Comparison of ENCODE assay signal across 34 cellular contexts in genomic region chr21:16004523-16004922, GRCh38.
"Had no signal": no experiment of that assay in that cellular context is flagged by ENCODE, and none has a peak within 500 bp of the region (broad histone marks: within the 10 kb centered on the region; RNA-seq: fewer than 3 reads in every experiment).

No MANE protein-coding gene starts in this region.

- H3K9me3 Mint-ChIP-seq: activated CD4-positive, alpha-beta memory T cell treated with anti-CD3 and anti-CD28 coated beads for 36 hours; activated CD4-positive, alpha-beta T cell treated with anti-CD3 and anti-CD28 coated beads, Interleukin-2, amount 10 ng/mL, durations not matched to agents 24 days and 14 days; activated naive CD4-positive, alpha-beta T cell treated with anti-CD3 and anti-CD28 coated beads for 36 hours; activated naive CD4-positive, alpha-beta T cell treated with anti-CD3 and anti-CD28 coated beads, Interleukin-2, amount 50 U/mL, for 24 hours; activated naive CD8-positive, alpha-beta T cell treated with anti-CD3 and anti-CD28 coated beads for 36 hours; activated naive CD8-positive, alpha-beta T cell treated with anti-CD3 and anti-CD28 coated beads, Interleukin-2, amount 50 U/mL, for 24 hours; activated T-helper 1 cell treated with anti-CD3 and anti-CD28 coated beads, Interleukin-12 subunit alpha, Interleukin-12 subunit beta, Interleukin-2, Interleukin-4 antibody, amounts not matched to agents 30 ng/mL and 10 ng/mL and 1 ng/mL, durations not matched to agents 14 hours and 24 hours and 36 hours; activated T-helper 2 cell treated with anti-CD3 and anti-CD28 coated beads, Interferon-gamma antibody, Interleukin-2, Interleukin-4, amounts not matched to agents 10 μg/mL and 5 μg/mL and 100 μg/mL, durations not matched to agents 14 hours and 24 hours and 36 hours; central memory CD8-positive, alpha-beta T cell; dendritic cell treated with granulocyte-macrophage colony-stimulating factor and Interleukin-4, amounts not matched to agents 40 ng/mL and 50 ng/mL, for 4 days; endodermal cell; T-cell; T-helper 1 cell treated with Interleukin-12 subunit alpha and Interleukin-12 subunit beta and Interleukin-4 antibody, amounts not matched to agents 30 μg/mL and 1 μg/mL, for 36 hours had no signal

- FAIRE-seq: bronchial epithelial cell, frontal cortex had no signal

- H3K36me3 Mint-ChIP-seq: activated CD4-positive, alpha-beta memory T cell treated with anti-CD3 and anti-CD28 coated beads for 36 hours; activated CD8-positive, alpha-beta memory T cell treated with anti-CD3 and anti-CD28 coated beads, Interleukin-2, amount 10 ng/mL, durations not matched to agents 7 days and 5 days; activated naive CD4-positive, alpha-beta T cell treated with anti-CD3 and anti-CD28 coated beads, Interleukin-2, amount 50 U/mL, for 24 hours; activated naive CD8-positive, alpha-beta T cell treated with anti-CD3 and anti-CD28 coated beads for 36 hours; T-cell had no signal

- H3K4me3 ChIP-seq: adrenal gland, body of pancreas, dorsolateral prefrontal cortex had no signal

- H3K9me3 ChIP-seq: adrenal gland, body of pancreas had no signal

- ATAC-seq: activated CD4-positive, alpha-beta T cell treated with anti-CD3 and anti-CD28 coated beads for 36 hours; activated CD8-positive, alpha-beta memory T cell treated with anti-CD3 and anti-CD28 coated beads, Interleukin-2, amount 10 ng/mL, durations not matched to agents 7 days and 5 days; activated CD8-positive, alpha-beta T cell treated with anti-CD3 and anti-CD28 coated beads, Interleukin-2, amount 10 ng/mL, durations not matched to agents 7 days and 5 days; activated naive CD8-positive, alpha-beta T cell treated with anti-CD3 and anti-CD28 coated beads, Interleukin-2, amount 50 U/mL, for 24 hours; body of pancreas; esophagus mucosa; T-cell had no signal

- DNase-seq: activated CD4-positive, alpha-beta memory T cell treated with anti-CD3 and anti-CD28 coated beads for 36 hours; activated CD4-positive, alpha-beta T cell treated with anti-CD3 and anti-CD28 coated beads for 36 hours; activated CD4-positive, alpha-beta T cell treated with anti-CD3 and anti-CD28 coated beads, Interleukin-2, amount 10 ng/mL, durations not matched to agents 24 days and 14 days; activated CD4-positive, CD25-positive, alpha-beta regulatory T cell; activated CD4-positive, CD25-positive, alpha-beta regulatory T cell treated with anti-CD3 and anti-CD28 coated beads, Interleukin-2, amount 50 U/mL, for 72 hours; activated CD8-positive, alpha-beta memory T cell treated with anti-CD3 and anti-CD28 coated beads, Interleukin-2, amount 10 ng/mL, durations not matched to agents 7 days and 5 days; activated CD8-positive, alpha-beta memory T cell treated with anti-CD3 and anti-CD28 coated beads, Interleukin-2, amount 50 U/mL, for 4 hours; activated CD8-positive, alpha-beta T cell treated with anti-CD3 and anti-CD28 coated beads, Interleukin-2, amount 10 ng/mL, durations not matched to agents 7 days and 5 days; activated effector memory CD4-positive, alpha-beta T cell treated with anti-CD3 and anti-CD28 coated beads, Interleukin-2, amount 50 U/mL, for 16 hours; activated naive CD4-positive, alpha-beta T cell treated with anti-CD3 and anti-CD28 coated beads for 36 hours; activated naive CD8-positive, alpha-beta T cell treated with anti-CD3 and anti-CD28 coated beads for 36 hours; activated naive CD8-positive, alpha-beta T cell treated with anti-CD3 and anti-CD28 coated beads, Interleukin-2, amount 50 U/mL, for 24 hours; activated T-cell treated with anti-CD3 and anti-CD28 coated beads, Interleukin-2, amount 50 U/mL, for 1 hour; activated T-cell treated with anti-CD3 and anti-CD28 coated beads, Interleukin-2, amount 50 U/mL, for 48 hours; adrenal gland; aorta; body of pancreas; dorsolateral prefrontal cortex; effector memory CD4-positive, alpha-beta T cell; endodermal cell; head of caudate nucleus; T-cell; T1000; WERI-Rb-1 had no signal

- H3K4me1 Mint-ChIP-seq: activated CD4-positive, alpha-beta T cell treated with anti-CD3 and anti-CD28 coated beads for 36 hours; activated CD4-positive, alpha-beta T cell treated with anti-CD3 and anti-CD28 coated beads, Interleukin-2, amount 10 ng/mL, durations not matched to agents 24 days and 14 days; activated CD8-positive, alpha-beta memory T cell treated with anti-CD3 and anti-CD28 coated beads, Interleukin-2, amount 10 ng/mL, durations not matched to agents 7 days and 5 days; activated naive CD4-positive, alpha-beta T cell treated with anti-CD3 and anti-CD28 coated beads, Interleukin-2, amount 50 U/mL, for 24 hours; activated naive CD8-positive, alpha-beta T cell treated with anti-CD3 and anti-CD28 coated beads for 36 hours; activated naive CD8-positive, alpha-beta T cell treated with anti-CD3 and anti-CD28 coated beads, Interleukin-2, amount 50 U/mL, for 24 hours; central memory CD8-positive, alpha-beta T cell; endodermal cell; T-cell had no signal

- H3K27ac Mint-ChIP-seq: activated CD4-positive, alpha-beta memory T cell treated with anti-CD3 and anti-CD28 coated beads for 36 hours; activated CD4-positive, alpha-beta T cell treated with anti-CD3 and anti-CD28 coated beads for 36 hours; activated CD4-positive, alpha-beta T cell treated with anti-CD3 and anti-CD28 coated beads, Interleukin-2, amount 10 ng/mL, durations not matched to agents 24 days and 14 days; activated CD8-positive, alpha-beta memory T cell treated with anti-CD3 and anti-CD28 coated beads, Interleukin-2, amount 10 ng/mL, durations not matched to agents 7 days and 5 days; activated CD8-positive, alpha-beta T cell treated with anti-CD3 and anti-CD28 coated beads, Interleukin-2, amount 10 ng/mL, durations not matched to agents 7 days and 5 days; activated naive CD4-positive, alpha-beta T cell treated with anti-CD3 and anti-CD28 coated beads for 36 hours; activated naive CD4-positive, alpha-beta T cell treated with anti-CD3 and anti-CD28 coated beads, Interleukin-2, amount 50 U/mL, for 24 hours; activated naive CD8-positive, alpha-beta T cell treated with anti-CD3 and anti-CD28 coated beads for 36 hours; activated naive CD8-positive, alpha-beta T cell treated with anti-CD3 and anti-CD28 coated beads, Interleukin-2, amount 50 U/mL, for 24 hours; activated T-helper 1 cell treated with anti-CD3 and anti-CD28 coated beads, Interleukin-12 subunit alpha, Interleukin-12 subunit beta, Interleukin-2, Interleukin-4 antibody, amounts not matched to agents 30 ng/mL and 10 ng/mL and 1 ng/mL, durations not matched to agents 14 hours and 24 hours and 36 hours; activated T-helper 2 cell treated with anti-CD3 and anti-CD28 coated beads, Interferon-gamma antibody, Interleukin-2, Interleukin-4, amounts not matched to agents 10 μg/mL and 5 μg/mL and 100 μg/mL, durations not matched to agents 14 hours and 24 hours and 36 hours; dendritic cell treated with granulocyte-macrophage colony-stimulating factor and Interleukin-4, amounts not matched to agents 40 ng/mL and 50 ng/mL, for 4 days; endodermal cell; T-cell; T-helper 1 cell treated with Interleukin-12 subunit alpha and Interleukin-12 subunit beta and Interleukin-4 antibody, amounts not matched to agents 30 μg/mL and 1 μg/mL, for 36 hours had no signal

- H3K27me3 Mint-ChIP-seq: activated CD4-positive, alpha-beta memory T cell treated with anti-CD3 and anti-CD28 coated beads for 36 hours; activated CD4-positive, alpha-beta T cell treated with anti-CD3 and anti-CD28 coated beads, Interleukin-2, amount 10 ng/mL, durations not matched to agents 24 days and 14 days; activated CD8-positive, alpha-beta memory T cell treated with anti-CD3 and anti-CD28 coated beads, Interleukin-2, amount 10 ng/mL, durations not matched to agents 7 days and 5 days; activated naive CD8-positive, alpha-beta T cell treated with anti-CD3 and anti-CD28 coated beads for 36 hours; activated naive CD8-positive, alpha-beta T cell treated with anti-CD3 and anti-CD28 coated beads, Interleukin-2, amount 50 U/mL, for 24 hours; central memory CD8-positive, alpha-beta T cell; dendritic cell treated with granulocyte-macrophage colony-stimulating factor and Interleukin-4, amounts not matched to agents 40 ng/mL and 50 ng/mL, for 4 days had no signal

- H3K27ac ChIP-seq: adrenal gland, body of pancreas, coronary artery, dorsolateral prefrontal cortex, WERI-Rb-1 had no signal

- H3K36me3 ChIP-seq: adrenal gland, WERI-Rb-1 had no signal

- H3K27me3 ChIP-seq: adrenal gland, body of pancreas, dorsolateral prefrontal cortex had no signal

- H3K4me3 Mint-ChIP-seq: activated CD4-positive, alpha-beta memory T cell treated with anti-CD3 and anti-CD28 coated beads for 36 hours; activated CD4-positive, alpha-beta T cell treated with anti-CD3 and anti-CD28 coated beads for 36 hours; activated CD4-positive, alpha-beta T cell treated with anti-CD3 and anti-CD28 coated beads, Interleukin-2, amount 10 ng/mL, durations not matched to agents 24 days and 14 days; activated CD8-positive, alpha-beta memory T cell treated with anti-CD3 and anti-CD28 coated beads, Interleukin-2, amount 10 ng/mL, durations not matched to agents 7 days and 5 days; activated CD8-positive, alpha-beta T cell treated with anti-CD3 and anti-CD28 coated beads, Interleukin-2, amount 10 ng/mL, durations not matched to agents 7 days and 5 days; activated naive CD4-positive, alpha-beta T cell treated with anti-CD3 and anti-CD28 coated beads for 36 hours; activated naive CD4-positive, alpha-beta T cell treated with anti-CD3 and anti-CD28 coated beads, Interleukin-2, amount 50 U/mL, for 24 hours; activated naive CD8-positive, alpha-beta T cell treated with anti-CD3 and anti-CD28 coated beads for 36 hours; activated naive CD8-positive, alpha-beta T cell treated with anti-CD3 and anti-CD28 coated beads, Interleukin-2, amount 50 U/mL, for 24 hours; activated T-helper 1 cell treated with anti-CD3 and anti-CD28 coated beads, Interleukin-12 subunit alpha, Interleukin-12 subunit beta, Interleukin-2, Interleukin-4 antibody, amounts not matched to agents 30 ng/mL and 10 ng/mL and 1 ng/mL, durations not matched to agents 14 hours and 24 hours and 36 hours; central memory CD8-positive, alpha-beta T cell; dendritic cell treated with granulocyte-macrophage colony-stimulating factor and Interleukin-4, amounts not matched to agents 40 ng/mL and 50 ng/mL, for 4 days; endodermal cell; T-cell; T-helper 1 cell treated with Interleukin-12 subunit alpha and Interleukin-12 subunit beta and Interleukin-4 antibody, amounts not matched to agents 30 μg/mL and 1 μg/mL, for 36 hours had no signal

- H3K4me1 ChIP-seq: adrenal gland, body of pancreas had no signal
